In the genomic region with DNA sequence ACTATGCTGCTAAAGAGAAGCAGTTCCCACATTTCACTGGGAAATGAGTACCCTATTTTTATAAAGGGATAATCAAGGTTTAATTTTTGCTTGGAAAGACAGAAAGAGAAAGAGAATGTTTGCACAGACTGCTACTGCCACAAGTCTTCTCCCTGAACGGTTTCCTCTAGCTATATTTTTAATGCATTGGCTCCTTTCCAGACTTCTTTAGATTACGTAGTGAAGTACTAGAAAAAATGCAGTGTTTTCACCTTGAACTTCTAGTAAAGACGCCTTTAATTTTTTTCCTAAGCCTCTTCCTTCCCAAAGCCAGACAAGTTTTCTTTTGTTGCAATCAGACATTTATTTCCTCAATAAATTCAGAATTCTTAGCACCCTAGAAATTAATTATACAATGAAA, we compare ENCODE assay signal across 24 cellular contexts.
DNase-seq lines count a peak whose midpoint lies in the region; ATAC-seq and TF ChIP-seq lines count a peak whose summit lies in the region.
"Had no signal": no experiment of that assay in that cellular context is flagged by ENCODE, and none has a peak within 500 bp of the region (broad histone marks: within the 10 kb centered on the region; RNA-seq: fewer than 3 reads in every experiment).

No MANE protein-coding gene starts in this region.

- H3K36me3 Mint-ChIP-seq in activated naive CD8-positive, alpha-beta T cell treated with anti-CD3 and anti-CD28 coated beads, Interleukin-2, amount 50 U/mL, for 24 hours (ENCODE audit: low read depth): no peaks in the 10 kb centered on the region
- H3K36me3 Mint-ChIP-seq: CD4-positive, alpha-beta memory T cell; T-cell had no signal

- no peaks in the 10 kb centered on the region for H3K4me1 Mint-ChIP-seq in activated naive CD8-positive, alpha-beta T cell treated with anti-CD3 and anti-CD28 coated beads, Interleukin-2, amount 50 U/mL, for 24 hours
- H3K4me1 Mint-ChIP-seq: CD4-positive, alpha-beta memory T cell; H9; T-cell had no signal

- no peak overlapping the region for H3K4me3 Mint-ChIP-seq in activated naive CD8-positive, alpha-beta T cell treated with anti-CD3 and anti-CD28 coated beads, Interleukin-2, amount 50 U/mL, for 24 hours
- H3K4me3 Mint-ChIP-seq: CD4-positive, alpha-beta memory T cell; H9; T-cell had no signal

- H2AFZ ChIP-seq in GM23248: no peak overlapping the region
- H2AFZ ChIP-seq: PC-9 had no signal

- H4K20me1 ChIP-seq in GM23248 (ENCODE audit: insufficient read depth): no peaks in the 10 kb centered on the region

- H3K27ac Mint-ChIP-seq in activated naive CD8-positive, alpha-beta T cell treated with anti-CD3 and anti-CD28 coated beads, Interleukin-2, amount 50 U/mL, for 24 hours: no peak overlapping the region
- H3K27ac Mint-ChIP-seq: CD4-positive, alpha-beta memory T cell; H9; T-cell had no signal

- peak; percentile 3 for DNase-seq in GM23248
- peak; percentile 47 for DNase-seq in NCI-H2171 treated with DMSO at 0.1 percent for 48 hours (lab: John Stamatoyannopoulos, UW)
- peak; percentile 19 to 54 for DNase-seq in cardiac fibroblast (ENCODE audit: low read depth in 2 of 2)
- DNase-seq in left kidney (ENCODE audit: low read depth, low spot score): peak; percentile 31
- DNase-seq in GM10266 (ENCODE audit: extremely low spot score): no peak
- DNase-seq in vagina (ENCODE audit: extremely low spot score in 2 of 2): no peak
- no peak for DNase-seq in activated naive CD8-positive, alpha-beta T cell treated with anti-CD3 and anti-CD28 coated beads, Interleukin-2, amount 50 U/mL, for 24 hours
- DNase-seq: C1 segment of cervical spinal cord; CD4-positive, alpha-beta memory T cell; COR-L47; DMS79 treated with DMSO at 0.1 percent for 48 hours; GF-D8; H9; KG1; MG63; NCI-H2029; NCI-H345; NCI-H510A treated with DMSO at 0.1 percent for 48 hours; NCI-H774; PC-9; Right ventricle myocardium superior; T-cell had no signal

- H3K4me1 ChIP-seq in GM23248 (ENCODE audit: insufficient read depth) (peaks cover 10% of the 10 kb centered on the region), vagina (no peaks in the 10 kb centered on the region)
- H3K4me1 ChIP-seq: A549 had no signal

- H3K9ac ChIP-seq in GM23248: no peak overlapping the region

- 48 to 54% methylated on average over 3 of the region's 3 CpGs for WGBS in GM23248 (ENCODE audit: low coverage in 1 of 2, low lambda C conversion rate in 2 of 2, missing lambda C conversion rate in 2 of 2), 2 experiments

- H3K4me2 ChIP-seq in GM23248 (ENCODE audit: unreplicated experiment): no peak overlapping the region
- H3K4me2 ChIP-seq: A549, PC-9 had no signal

- intact Hi-C loops in vagina (cut with DNase I): no loop called here

- no peaks in the 10 kb centered on the region for H3K9me3 ChIP-seq in GM23248 (ENCODE audit: low read depth)
- no peaks in the 10 kb centered on the region for H3K9me3 ChIP-seq in vagina
- H3K9me3 ChIP-seq: SJSA1 had no signal

- H3K27me3 ChIP-seq in GM23248 (replicated peaks; ENCODE audit: insufficient read depth): no peaks in the 10 kb centered on the region
- H3K27me3 ChIP-seq in vagina: no peaks in the 10 kb centered on the region
- H3K27me3 ChIP-seq: MG63, SJSA1 had no signal

- peaks cover 2% of the 10 kb centered on the region for H3K27me3 Mint-ChIP-seq in activated naive CD8-positive, alpha-beta T cell treated with anti-CD3 and anti-CD28 coated beads, Interleukin-2, amount 50 U/mL, for 24 hours

- H3K27ac ChIP-seq in GM23248 (no peak overlapping the region), vagina (no peak overlapping the region)
- H3K27ac ChIP-seq: A549, PC-9, SJSA1 had no signal

- no peak overlapping the region for H3K4me3 ChIP-seq in GM23248
- no peak overlapping the region for H3K4me3 ChIP-seq in cardiac fibroblast (replicated peaks in 1 of 2; ENCODE audit: low read depth in 2 of 2, low read length in 2 of 2)
- no peak overlapping the region for H3K4me3 ChIP-seq in vagina
- H3K4me3 ChIP-seq: A549, MG63, PC-9, SJSA1 had no signal

- H3K9me3 Mint-ChIP-seq in activated naive CD8-positive, alpha-beta T cell treated with anti-CD3 and anti-CD28 coated beads, Interleukin-2, amount 50 U/mL, for 24 hours: no peaks in the 10 kb centered on the region
- H3K9me3 Mint-ChIP-seq: H9 had no signal

- no peaks in the 10 kb centered on the region for H3K79me2 ChIP-seq in GM23248 (ENCODE audit: insufficient read depth)

- H3F3A ChIP-seq in GM23248 (ENCODE audit: insufficient read depth): no peaks in the 10 kb centered on the region

- TF ChIP-seq POLR2A in vagina (IDR thresholded peaks at IDR 0.05): no peak

- TF ChIP-seq CTCF in cardiac fibroblast (IDR thresholded peaks at IDR 0.05; ENCODE audit: low read depth, low read length) (no peak), GM10266 (IDR thresholded peaks at IDR 0.05; ENCODE audit: control insufficient read depth, insufficient read depth, low read depth, missing control alignments) (no peak), vagina (IDR thresholded peaks at IDR 0.05) (no peak)

- ATAC-seq in activated naive CD8-positive, alpha-beta T cell treated with anti-CD3 and anti-CD28 coated beads, Interleukin-2, amount 50 U/mL, for 24 hours: no peak
- ATAC-seq: A549, T-cell had no signal

- in situ Hi-C loops in GM23248 (cut with MboI): no loop called here

- no peaks in the 10 kb centered on the region for H3K36me3 ChIP-seq in GM23248 (ENCODE audit: low read depth)
- no peaks in the 10 kb centered on the region for H3K36me3 ChIP-seq in vagina
- H3K36me3 ChIP-seq: MG63, SJSA1 had no signal

- no peaks in the 10 kb centered on the region for H3K9me2 ChIP-seq in GM23248 (ENCODE audit: insufficient read depth)

Comparison
In these comparisons a context has a peak if more than half of its experiments do, and no peak if none do; other contexts are left out.
1. DNase-seq: peak in GM23248 (single experiment), NCI-H2171 treated with DMSO at 0.1 percent for 48 hours (single experiment), cardiac fibroblast (2 of 2) and left kidney (single experiment); none in GM10266 (single experiment), vagina (0 of 2) and activated naive CD8-positive, alpha-beta T cell treated with anti-CD3 and anti-CD28 coated beads, Interleukin-2, amount 50 U/mL, for 24 hours (single experiment).